8 cellular contexts compared by ENCODE assay signal in the genomic region with DNA sequence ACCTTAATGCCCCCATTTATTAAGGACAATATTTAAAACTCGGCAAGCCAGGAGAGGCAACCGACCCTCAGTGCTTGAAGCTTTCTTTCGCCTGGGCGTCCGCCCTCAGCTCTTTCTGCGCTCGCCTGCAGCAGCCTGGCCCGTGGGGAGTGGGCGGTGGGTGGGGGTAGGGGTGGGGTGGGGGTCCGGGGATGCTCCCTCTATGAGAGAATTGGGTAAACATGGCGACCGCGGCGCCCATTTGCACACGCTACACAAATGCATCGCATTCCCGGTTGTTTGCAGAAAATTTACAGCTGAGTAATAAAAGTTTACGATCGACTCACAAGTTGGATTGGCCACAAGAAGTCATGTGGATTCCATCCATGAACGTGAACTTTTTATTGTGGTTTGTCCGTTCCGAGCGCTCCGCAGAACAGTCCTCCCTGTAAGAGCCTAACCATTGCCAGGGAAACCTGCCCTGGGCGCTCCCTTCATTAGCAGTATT. TPM values are rescaled to one million over a fixed set of nuclear protein-coding genes. Genes with fewer than 3 reads are reported as not detected.
DNase-seq lines count a peak whose midpoint lies in the region; ATAC-seq and TF ChIP-seq lines count a peak whose summit lies in the region.

No MANE protein-coding gene starts in this region.

- intact Hi-C loops in esophagus muscularis mucosa (cut with DNase I) (loop anchor here (10.0 kb wide), 1 partner anchor 348 kb away; a partner anchor contains a TSS), testis (cut with DNase I; ENCODE audit: low total_unique reads) (no loop called here), dorsolateral prefrontal cortex (cut with DNase I) (no loop called here)
- intact Hi-C loops in CD4-positive, alpha-beta T cell (cut with DNase I, micrococcal nuclease): no loop called here

- H3K36me3 ChIP-seq in HAP-1 (replicated peaks) (no peaks in the 10 kb centered on the region), esophagus muscularis mucosa (no peaks in the 10 kb centered on the region), testis (ENCODE audit: low read depth, missing control alignments) (no peaks in the 10 kb centered on the region)

- 6% methylated on average over 25 of the region's 25 CpGs for WGBS in esophagus muscularis mucosa
- WGBS in testis, 2 donors: 2% methylated on average over 25 of the region's 25 CpGs

- POLR2A ChIA-PET in CD4-positive, alpha-beta T cell (lab: Charles Lee): interaction anchor here (0.9 to 2.1 kb wide), 3 partner anchors 10 to 171 kb away, joined by 4 to 6 read pairs (median 5); a partner anchor contains a TSS

- H3K4me1 ChIP-seq in HAP-1: peaks cover 18% of the 10 kb centered on the region
- H3K4me1 ChIP-seq in esophagus muscularis mucosa: peaks cover 22 to 61% (median 44%) of the 10 kb centered on the region in 4 donors
- H3K4me1 ChIP-seq in testis: peaks cover 20% of the 10 kb centered on the region

- ATAC-seq in CD4-positive, alpha-beta T cell (ENCODE audit: poor library complexity): no peak
- ATAC-seq in GM19328 (IDR thresholded peaks at IDR 0.05; ENCODE audit: unreplicated experiment): no peak

- peak; percentile 69 to 76 for DNase-seq in HAP-1 (ENCODE audit: low spot score in 2 of 2)
- peak; percentile 88 for DNase-seq in NCI-H748 (lab: John Stamatoyannopoulos, UW; ENCODE audit: unreplicated experiment)
- DNase-seq in esophagus muscularis mucosa (ENCODE audit: extremely low spot score): no peak
- peak; percentile 49 for DNase-seq in testis
- DNase-seq in CD4-positive, alpha-beta T cell: no peak
- no peak for DNase-seq in stimulated activated CD4-positive, alpha-beta T cell treated with anti-CD3 and anti-CD28 coated beads, Interleukin-2, amount 100 ng/mL, for 24 hours
- no peak for DNase-seq in dorsolateral prefrontal cortex

- H3K9me3 ChIP-seq in HAP-1 (no peaks in the 10 kb centered on the region), esophagus muscularis mucosa (no peaks in the 10 kb centered on the region), testis (no peaks in the 10 kb centered on the region)
- no peaks in the 10 kb centered on the region for H3K9me3 ChIP-seq in CD4-positive, alpha-beta T cell (ENCODE audit: control insufficient read depth, low read length)

- CTCF ChIA-PET in CD4-positive, alpha-beta T cell (lab: Charles Lee): interaction anchor here (0.6 to 2.0 kb wide), 6 partner anchors 11 to 185 kb away, joined by 3 to 6 read pairs (median 3); a partner anchor contains a TSS

- H3K27ac Mint-ChIP-seq in CD4-positive, alpha-beta T cell: no peak overlapping the region

- H3K4me3 ChIP-seq in HAP-1 (peak overlapping the region; percentile 60), esophagus muscularis mucosa (peak overlapping the region; percentile 30 to 56 (median 49)), testis (peak overlapping the region; percentile 51 to 72), dorsolateral prefrontal cortex (no peak overlapping the region)

- TF ChIP-seq POLR2A in esophagus muscularis mucosa (IDR thresholded peaks at IDR 0.05; ENCODE audit: low read depth) (no peak), testis (IDR thresholded peaks at IDR 0.05) (no peak)

- no peak for TF ChIP-seq CTCF in esophagus muscularis mucosa (IDR thresholded peaks at IDR 0.05)
- no peak for TF ChIP-seq CTCF in testis (IDR thresholded peaks at IDR 0.05)
- TF ChIP-seq CTCF in CD4-positive, alpha-beta T cell (IDR thresholded peaks at IDR 0.05): no peak
- TF ChIP-seq CTCF in dorsolateral prefrontal cortex (IDR thresholded peaks at IDR 0.05 in 54 of 56, conservative IDR thresholded peaks at IDR 0.05 in 2 of 56; ENCODE audit: low read depth in 1 of 56, partially characterized antibody in 56 of 56): no peak

- peaks cover 93% of the 10 kb centered on the region for H3K27me3 Mint-ChIP-seq in CD4-positive, alpha-beta T cell

- H3K27ac ChIP-seq in esophagus muscularis mucosa (replicated peaks in 1 of 4) (no peak overlapping the region), testis (peak overlapping the region; percentile 89 to 95), dorsolateral prefrontal cortex (no peak overlapping the region)
- no peak overlapping the region for H3K27ac ChIP-seq in CD4-positive, alpha-beta T cell (ENCODE audit: low read depth, low read length)

- H3K27me3 ChIP-seq in HAP-1 (ENCODE audit: low read depth): no peaks in the 10 kb centered on the region
- peaks cover 0 to 100% (median 61%) of the 10 kb centered on the region in 4 donors for H3K27me3 ChIP-seq in esophagus muscularis mucosa
- no peaks in the 10 kb centered on the region for H3K27me3 ChIP-seq in testis
- peaks cover 88% of the 10 kb centered on the region for H3K27me3 ChIP-seq in CD4-positive, alpha-beta T cell (ENCODE audit: control insufficient read depth, insufficient read depth, low read length)
- H3K27me3 ChIP-seq in dorsolateral prefrontal cortex: peaks cover 17 to 100% (median 96%) of the 10 kb centered on the region in 45 donors

- no peaks in the 10 kb centered on the region for H3K9me3 Mint-ChIP-seq in CD4-positive, alpha-beta T cell

- H3K4me1 Mint-ChIP-seq in CD4-positive, alpha-beta T cell (ENCODE audit: low read depth): peaks cover 21% of the 10 kb centered on the region

- H3K36me3 Mint-ChIP-seq in CD4-positive, alpha-beta T cell (ENCODE audit: low read depth): no peaks in the 10 kb centered on the region

- H3K4me3 Mint-ChIP-seq in CD4-positive, alpha-beta T cell: no peak overlapping the region

- in situ Hi-C loops in HAP-1 (cut with MboI; ENCODE audit: low sequenced_read_pairs): no loop called here

- TF ChIP-seq EP300 in esophagus muscularis mucosa (IDR thresholded peaks at IDR 0.05): no peak

RNA-seq across cellular contexts. Expression of a gene that starts 7.7 kb away (rescaled TPM):
- total RNA-seq in esophagus muscularis mucosa (not detected), testis (1 to 10 TPM in 1 of 2 donors, under 1 TPM in 1; 0.81 to 1.2 TPM), dorsolateral prefrontal cortex (not detected)
- 2.4 TPM for polyA plus RNA-seq in testis (ENCODE audit: insufficient read depth, low read depth, low replicate concordance)
- total RNA-seq in CD4-positive, alpha-beta T cell: not detected

RNA-seq across cellular contexts. Expression of a gene that starts 11.7 kb away (rescaled TPM):
- total RNA-seq in esophagus muscularis mucosa (under 1 TPM in 3 of 4 donors, not detected in 1; 0.23 to 0.42 (median 0.32) TPM), testis (1 to 10 TPM; 1.9 to 4.0 TPM), dorsolateral prefrontal cortex (not detected)
- 5.4 TPM for polyA plus RNA-seq in testis (ENCODE audit: insufficient read depth, low read depth, low replicate concordance)
- total RNA-seq in CD4-positive, alpha-beta T cell: not detected

RNA-seq across cellular contexts. Expression of a gene that starts 16.3 kb away (rescaled TPM):
- total RNA-seq in esophagus muscularis mucosa: 1 to 10 TPM in 1 of 4 donors, under 1 TPM in 1, not detected in 2; 0.83 to 2.0 TPM
- 1 to 10 TPM; 1.9 to 5.5 TPM for total RNA-seq in testis
- 1.3 TPM for polyA plus RNA-seq in testis (ENCODE audit: insufficient read depth, low read depth, low replicate concordance)
- not detected for total RNA-seq in CD4-positive, alpha-beta T cell
- total RNA-seq in dorsolateral prefrontal cortex: not detected

RNA-seq across cellular contexts. Expression of a gene that starts 16.6 kb away (rescaled TPM):
- total RNA-seq in esophagus muscularis mucosa (not detected), testis (1 to 10 TPM; 6.6 to 7.8 TPM), dorsolateral prefrontal cortex (not detected)
- polyA plus RNA-seq in testis (ENCODE audit: insufficient read depth, low read depth, low replicate concordance): 2.4 TPM
- not detected for total RNA-seq in CD4-positive, alpha-beta T cell

RNA-seq across cellular contexts. Expression of a gene that starts 31.6 kb away (rescaled TPM):
- total RNA-seq in esophagus muscularis mucosa: not detected
- 1 to 10 TPM; 1.4 to 2.6 TPM for total RNA-seq in testis
- 4.3 TPM for polyA plus RNA-seq in testis (ENCODE audit: insufficient read depth, low read depth, low replicate concordance)
- total RNA-seq in CD4-positive, alpha-beta T cell: not detected
- under 1 TPM in 1 of 120 experiments, not detected in 119; 0.34 TPM for total RNA-seq in dorsolateral prefrontal cortex

Comparison
In these comparisons a context has a peak if more than half of its experiments do, and no peak if none do; other contexts are left out.
1. DNase-seq: peak in HAP-1 (2 of 2), NCI-H748 (single experiment) and testis (single experiment); none in esophagus muscularis mucosa (single experiment), CD4-positive, alpha-beta T cell (0 of 10), stimulated activated CD4-positive, alpha-beta T cell treated with anti-CD3 and anti-CD28 coated beads, Interleukin-2, amount 100 ng/mL, for 24 hours (0 of 2) and dorsolateral prefrontal cortex (0 of 10).
2. H3K4me3 ChIP-seq: peak in HAP-1 (single experiment), esophagus muscularis mucosa (4 of 4) and testis (2 of 2); none in dorsolateral prefrontal cortex (0 of 59).
3. H3K27ac ChIP-seq: peak in testis (2 of 2); none in esophagus muscularis mucosa (0 of 4), CD4-positive, alpha-beta T cell (single experiment) and dorsolateral prefrontal cortex (0 of 59).